18 cellular contexts compared by ENCODE assay signal in genomic region chr1:43302721-43303476, GRCh38. TPM values are rescaled to one million over a fixed set of nuclear protein-coding genes. Genes with fewer than 3 reads are reported as not detected.
A peak's percentile ranks its signal among the peaks of the same experiment; 100 is the strongest.
DNase-seq lines count a peak whose midpoint lies in the region; ATAC-seq and TF ChIP-seq lines count a peak whose summit lies in the region.
"Had no signal": no experiment of that assay in that cellular context is flagged by ENCODE, and none has a peak within 500 bp of the region (broad histone marks: within the 10 kb centered on the region; RNA-seq: fewer than 3 reads in every experiment).

No MANE protein-coding gene starts in this region.

- peaks cover 2 to 29% (median 4%) of the 10 kb centered on the region in 3 donors for H3K4me1 ChIP-seq in esophagus squamous epithelium
- peaks cover 0 to 34% (median 11%) of the 10 kb centered on the region in 4 donors for H3K4me1 ChIP-seq in tibial nerve
- H3K4me1 ChIP-seq: uterus had no signal

- H3K4me3 ChIP-seq in esophagus squamous epithelium (peak overlapping the region in 3 of 4 donors; percentile 28 to 49 (median 31)), tibial nerve (peak overlapping the region in 2 of 4 donors; percentile 6 to 37)

- TF ChIP-seq POLR2A in esophagus squamous epithelium (IDR thresholded peaks at IDR 0.05) = no peak
- no peak for TF ChIP-seq POLR2A in tibial nerve (IDR thresholded peaks at IDR 0.05)

- H3K27me3 Mint-ChIP-seq in nephron (ENCODE audit: low read depth) (no peaks in the 10 kb centered on the region), natural killer cell (ENCODE audit: low read depth in 2 of 2) (no peaks in the 10 kb centered on the region)
- peaks cover 2% of the 10 kb centered on the region for H3K27me3 Mint-ChIP-seq in activated T-cell treated with anti-CD3 and anti-CD28 coated beads, Interleukin-2, amount 50 U/mL, for 4 hours (ENCODE audit: low read depth)
- H3K27me3 Mint-ChIP-seq: activated CD8-positive, alpha-beta memory T cell treated with anti-CD3 and anti-CD28 coated beads, Interleukin-2, amount 10 ng/mL, durations not matched to agents 7 days and 5 days had no signal

- no peaks in the 10 kb centered on the region for H3K36me3 ChIP-seq in esophagus squamous epithelium
- no peaks in the 10 kb centered on the region for H3K36me3 ChIP-seq in tibial nerve
- H3K36me3 ChIP-seq: brain microvascular endothelial cell, uterus had no signal

- no peaks in the 10 kb centered on the region for H3K27me3 ChIP-seq in esophagus squamous epithelium
- H3K27me3 ChIP-seq in tibial nerve = no peaks in the 10 kb centered on the region
- H3K27me3 ChIP-seq: brain microvascular endothelial cell, uterus had no signal

- no peak for DNase-seq in esophagus squamous epithelium (lab: John Stamatoyannopoulos, UW)
- no peak for DNase-seq in tibial nerve (ENCODE audit: low spot score in 2 of 2)
- no peak for DNase-seq in natural killer cell
- DNase-seq in activated T-cell treated with anti-CD3 and anti-CD28 coated beads, Interleukin-2, amount 50 U/mL, for 4 hours = no peak
- no peak for DNase-seq in activated naive CD4-positive, alpha-beta T cell treated with Interleukin-2 at 50 U/mL for 16 hours
- DNase-seq: activated CD8-positive, alpha-beta memory T cell treated with anti-CD3 and anti-CD28 coated beads, Interleukin-2, amount 10 ng/mL, durations not matched to agents 7 days and 5 days; brain microvascular endothelial cell; DMS153; islet precursor cell; naive thymus-derived CD8-positive, alpha-beta T cell; NCI-H1694 treated with DMSO at 0.1 percent for 48 hours; NCI-H748 treated with DMSO at 0.1 percent for 48 hours; stimulated activated CD4-positive, alpha-beta T cell treated with anti-CD3 and anti-CD28 coated beads, Interleukin-4, amount 100 ng/mL, for 24 hours; uterus had no signal

- H3K9me3 Mint-ChIP-seq in nephron (no peaks in the 10 kb centered on the region), natural killer cell (no peaks in the 10 kb centered on the region)
- no peaks in the 10 kb centered on the region for H3K9me3 Mint-ChIP-seq in activated T-cell treated with anti-CD3 and anti-CD28 coated beads, Interleukin-2, amount 50 U/mL, for 4 hours
- H3K9me3 Mint-ChIP-seq: naive thymus-derived CD8-positive, alpha-beta T cell had no signal

- intact Hi-C loops in esophagus squamous epithelium (cut with DNase I) (no loop called here), natural killer cell (cut with micrococcal nuclease) (no loop called here)

- peak overlapping the region in 2 of 3 experiments; percentile 13 to 81 for H3K27ac Mint-ChIP-seq in nephron
- H3K27ac Mint-ChIP-seq in natural killer cell = no peak overlapping the region
- H3K27ac Mint-ChIP-seq: activated CD8-positive, alpha-beta memory T cell treated with anti-CD3 and anti-CD28 coated beads, Interleukin-2, amount 10 ng/mL, durations not matched to agents 7 days and 5 days had no signal

- no peaks in the 10 kb centered on the region for H3K9me3 ChIP-seq in esophagus squamous epithelium
- H3K9me3 ChIP-seq in tibial nerve = no peaks in the 10 kb centered on the region
- H3K9me3 ChIP-seq: uterus had no signal

- 57 to 65% methylated on average over 8 of the region's 8 CpGs for WGBS in esophagus squamous epithelium, 2 donors
- 49 to 50% methylated on average over 8 of the region's 8 CpGs for WGBS in tibial nerve, 2 donors

- H3K4me3 Mint-ChIP-seq in nephron (no peak overlapping the region), natural killer cell (no peak overlapping the region)
- H3K4me3 Mint-ChIP-seq in activated T-cell treated with anti-CD3 and anti-CD28 coated beads, Interleukin-2, amount 50 U/mL, for 4 hours = no peak overlapping the region
- H3K4me3 Mint-ChIP-seq: activated CD8-positive, alpha-beta memory T cell treated with anti-CD3 and anti-CD28 coated beads, Interleukin-2, amount 10 ng/mL, durations not matched to agents 7 days and 5 days; naive thymus-derived CD8-positive, alpha-beta T cell had no signal

- peaks cover 18% of the 10 kb centered on the region for H3K4me1 Mint-ChIP-seq in nephron
- peaks cover 6 to 17% of the 10 kb centered on the region in 2 donors for H3K4me1 Mint-ChIP-seq in natural killer cell
- no peaks in the 10 kb centered on the region for H3K4me1 Mint-ChIP-seq in activated T-cell treated with anti-CD3 and anti-CD28 coated beads, Interleukin-2, amount 50 U/mL, for 4 hours (ENCODE audit: low read depth)
- H3K4me1 Mint-ChIP-seq: activated CD8-positive, alpha-beta memory T cell treated with anti-CD3 and anti-CD28 coated beads, Interleukin-2, amount 10 ng/mL, durations not matched to agents 7 days and 5 days had no signal

- TF ChIP-seq CTCF in esophagus squamous epithelium (IDR thresholded peaks at IDR 0.05) (no peak), nephron (IDR thresholded peaks at IDR 0.05; ENCODE audit: unreplicated experiment in 3 of 3) (no peak), tibial nerve (IDR thresholded peaks at IDR 0.05) (no peak), natural killer cell (IDR thresholded peaks at IDR 0.05) (no peak)

- no peak for ATAC-seq in natural killer cell
- no peak for ATAC-seq in activated T-cell treated with anti-CD3 and anti-CD28 coated beads, Interleukin-2, amount 50 U/mL, for 4 hours
- ATAC-seq: activated CD8-positive, alpha-beta memory T cell treated with anti-CD3 and anti-CD28 coated beads, Interleukin-2, amount 10 ng/mL, durations not matched to agents 7 days and 5 days; naive thymus-derived CD8-positive, alpha-beta T cell; Panc1 had no signal

- peak overlapping the region; percentile 58 for H3K27ac ChIP-seq in angular gyrus (ENCODE audit: low read depth, low read length)
- peak overlapping the region in 3 of 4 donors; percentile 9 to 78 (median 42) for H3K27ac ChIP-seq in esophagus squamous epithelium
- peak overlapping the region; percentile 23 to 82 (median 47) for H3K27ac ChIP-seq in tibial nerve
- H3K27ac ChIP-seq: brain microvascular endothelial cell had no signal

- no peaks in the 10 kb centered on the region for H3K36me3 Mint-ChIP-seq in nephron (ENCODE audit: low read depth)
- H3K36me3 Mint-ChIP-seq in natural killer cell = no peaks in the 10 kb centered on the region
- no peaks in the 10 kb centered on the region for H3K36me3 Mint-ChIP-seq in activated T-cell treated with anti-CD3 and anti-CD28 coated beads, Interleukin-2, amount 50 U/mL, for 4 hours (ENCODE audit: insufficient read depth)
- H3K36me3 Mint-ChIP-seq: activated CD8-positive, alpha-beta memory T cell treated with anti-CD3 and anti-CD28 coated beads, Interleukin-2, amount 10 ng/mL, durations not matched to agents 7 days and 5 days; naive thymus-derived CD8-positive, alpha-beta T cell had no signal

- TF ChIP-seq EP300 in tibial nerve (IDR thresholded peaks at IDR 0.05) = no peak

RNA-seq across cellular contexts. Expression of gene TIE1, which starts 2.1 kb away (rescaled TPM):
- total RNA-seq in esophagus squamous epithelium = 10 to 100 TPM in 1 of 4 donors, 1 to 10 TPM in 3; 3.1 to 16.6 (median 5.9) TPM
- total RNA-seq in tibial nerve = 10 to 100 TPM; 37.5 to 95.9 (median 68.1) TPM
- 10 to 100 TPM in 1 of 3 donors, 1 to 10 TPM in 2; 4.5 to 10.7 (median 6.7) TPM for total RNA-seq in natural killer cell
- under 1 TPM; 0.18 to 0.27 (median 0.24) TPM for total RNA-seq in activated T-cell treated with anti-CD3 and anti-CD28 coated beads, Interleukin-2, amount 50 U/mL, for 4 hours
- total RNA-seq: naive thymus-derived CD8-positive, alpha-beta T cell had no signal

RNA-seq across cellular contexts. Expression of gene C1orf210, which starts 17.5 kb away (rescaled TPM):
- total RNA-seq in esophagus squamous epithelium = 10 to 100 TPM in 2 of 4 donors, 1 to 10 TPM in 2; 7.9 to 16.2 (median 11.4) TPM
- total RNA-seq in tibial nerve = not detected
- not detected for total RNA-seq in natural killer cell
- not detected for total RNA-seq in activated T-cell treated with anti-CD3 and anti-CD28 coated beads, Interleukin-2, amount 50 U/mL, for 4 hours
- total RNA-seq: activated CD8-positive, alpha-beta memory T cell treated with anti-CD3 and anti-CD28 coated beads, Interleukin-2, amount 10 ng/mL, durations not matched to agents 7 days and 5 days; glomerular endothelial cell; naive thymus-derived CD8-positive, alpha-beta T cell had no signal

RNA-seq across cellular contexts. Expression of gene TMEM125, which starts 33.1 kb away (rescaled TPM):
- total RNA-seq in esophagus squamous epithelium (10 to 100 TPM in 2 of 4 donors, 1 to 10 TPM in 2; 4.2 to 15.5 (median 10.2) TPM), tibial nerve (1 to 10 TPM in 1 of 4 donors, under 1 TPM in 2, not detected in 1; 0.20 to 2.6 (median 0.21) TPM), natural killer cell (not detected)
- total RNA-seq in activated T-cell treated with anti-CD3 and anti-CD28 coated beads, Interleukin-2, amount 50 U/mL, for 4 hours = not detected
- total RNA-seq: activated CD8-positive, alpha-beta memory T cell treated with anti-CD3 and anti-CD28 coated beads, Interleukin-2, amount 10 ng/mL, durations not matched to agents 7 days and 5 days; glomerular endothelial cell; naive thymus-derived CD8-positive, alpha-beta T cell had no signal

RNA-seq across cellular contexts. Expression of gene MPL, which starts 34.7 kb away (rescaled TPM):
- not detected for total RNA-seq in esophagus squamous epithelium
- total RNA-seq in tibial nerve = 1 to 10 TPM in 1 of 4 donors, under 1 TPM in 1, not detected in 2; 0.66 to 1.7 TPM
- total RNA-seq in natural killer cell = 1 to 10 TPM in 1 of 3 donors, under 1 TPM in 2; 0.43 to 1.7 (median 0.48) TPM
- total RNA-seq in activated T-cell treated with anti-CD3 and anti-CD28 coated beads, Interleukin-2, amount 50 U/mL, for 4 hours = not detected
- total RNA-seq: activated CD8-positive, alpha-beta memory T cell treated with anti-CD3 and anti-CD28 coated beads, Interleukin-2, amount 10 ng/mL, durations not matched to agents 7 days and 5 days; glomerular endothelial cell; naive thymus-derived CD8-positive, alpha-beta T cell had no signal

RNA-seq across cellular contexts. Expression of gene CDC20, which starts 55.9 kb away (rescaled TPM):
- 10 to 100 TPM; 16.5 to 96.0 (median 33.6) TPM for total RNA-seq in esophagus squamous epithelium
- total RNA-seq in tibial nerve = 1 to 10 TPM in 3 of 4 donors, under 1 TPM in 1; 0.42 to 3.5 (median 1.5) TPM
- 1 to 10 TPM in 1 of 3 donors, under 1 TPM in 2; 0.50 to 2.4 (median 0.96) TPM for total RNA-seq in natural killer cell
- 10 to 100 TPM; 47.3 to 70.1 (median 60.3) TPM for total RNA-seq in activated T-cell treated with anti-CD3 and anti-CD28 coated beads, Interleukin-2, amount 50 U/mL, for 4 hours

Comparison
In these comparisons a context has a peak if more than half of its experiments do, and no peak if none do; other contexts are left out.
1. H3K27ac Mint-ChIP-seq: peak in nephron (2 of 3); none in natural killer cell (0 of 2).
2. RNA of gene C1orf210, which starts 17.5 kb away (total RNA-seq): 7.9 to 16.2 TPM in esophagus squamous epithelium; not detected in tibial nerve, not detected in natural killer cell and not detected in activated T-cell treated with anti-CD3 and anti-CD28 coated beads, Interleukin-2, amount 50 U/mL, for 4 hours; every median in the first group is over 4 times any median in the second.
3. Peak in every context shown above with its lines, with median percentiles within 50 percentile points of each other: H3K27ac ChIP-seq.